1 cellular context compared by ENCODE assay signal in the genomic region with DNA sequence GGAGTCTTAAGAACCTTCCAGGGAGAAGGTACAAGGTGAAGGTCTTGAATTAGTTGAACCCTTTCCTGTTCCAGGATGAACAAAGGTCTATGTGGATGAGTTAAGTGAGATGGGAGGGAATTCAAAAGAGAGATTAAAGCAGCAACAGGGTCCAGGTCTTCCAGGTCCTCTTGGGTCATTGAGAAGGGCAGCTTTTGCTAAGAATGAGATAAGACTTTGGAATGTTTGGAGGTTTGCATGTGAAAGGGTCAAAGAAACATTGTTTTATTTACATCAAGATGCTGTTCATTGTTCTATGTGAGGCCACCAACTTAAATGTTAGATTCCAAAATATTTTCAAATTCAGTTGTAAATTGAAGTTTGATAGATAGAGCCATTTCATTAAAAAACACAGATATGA.
TF ChIP-seq lines count a peak whose summit lies in the region.

No MANE protein-coding gene starts in this region.

TF ChIP-seq in GM23338, 12 proteins besides CTCF, POLR2A, EP300 and RAD21 (continued from another document):
- TF ChIP-seq, protein P1, sequence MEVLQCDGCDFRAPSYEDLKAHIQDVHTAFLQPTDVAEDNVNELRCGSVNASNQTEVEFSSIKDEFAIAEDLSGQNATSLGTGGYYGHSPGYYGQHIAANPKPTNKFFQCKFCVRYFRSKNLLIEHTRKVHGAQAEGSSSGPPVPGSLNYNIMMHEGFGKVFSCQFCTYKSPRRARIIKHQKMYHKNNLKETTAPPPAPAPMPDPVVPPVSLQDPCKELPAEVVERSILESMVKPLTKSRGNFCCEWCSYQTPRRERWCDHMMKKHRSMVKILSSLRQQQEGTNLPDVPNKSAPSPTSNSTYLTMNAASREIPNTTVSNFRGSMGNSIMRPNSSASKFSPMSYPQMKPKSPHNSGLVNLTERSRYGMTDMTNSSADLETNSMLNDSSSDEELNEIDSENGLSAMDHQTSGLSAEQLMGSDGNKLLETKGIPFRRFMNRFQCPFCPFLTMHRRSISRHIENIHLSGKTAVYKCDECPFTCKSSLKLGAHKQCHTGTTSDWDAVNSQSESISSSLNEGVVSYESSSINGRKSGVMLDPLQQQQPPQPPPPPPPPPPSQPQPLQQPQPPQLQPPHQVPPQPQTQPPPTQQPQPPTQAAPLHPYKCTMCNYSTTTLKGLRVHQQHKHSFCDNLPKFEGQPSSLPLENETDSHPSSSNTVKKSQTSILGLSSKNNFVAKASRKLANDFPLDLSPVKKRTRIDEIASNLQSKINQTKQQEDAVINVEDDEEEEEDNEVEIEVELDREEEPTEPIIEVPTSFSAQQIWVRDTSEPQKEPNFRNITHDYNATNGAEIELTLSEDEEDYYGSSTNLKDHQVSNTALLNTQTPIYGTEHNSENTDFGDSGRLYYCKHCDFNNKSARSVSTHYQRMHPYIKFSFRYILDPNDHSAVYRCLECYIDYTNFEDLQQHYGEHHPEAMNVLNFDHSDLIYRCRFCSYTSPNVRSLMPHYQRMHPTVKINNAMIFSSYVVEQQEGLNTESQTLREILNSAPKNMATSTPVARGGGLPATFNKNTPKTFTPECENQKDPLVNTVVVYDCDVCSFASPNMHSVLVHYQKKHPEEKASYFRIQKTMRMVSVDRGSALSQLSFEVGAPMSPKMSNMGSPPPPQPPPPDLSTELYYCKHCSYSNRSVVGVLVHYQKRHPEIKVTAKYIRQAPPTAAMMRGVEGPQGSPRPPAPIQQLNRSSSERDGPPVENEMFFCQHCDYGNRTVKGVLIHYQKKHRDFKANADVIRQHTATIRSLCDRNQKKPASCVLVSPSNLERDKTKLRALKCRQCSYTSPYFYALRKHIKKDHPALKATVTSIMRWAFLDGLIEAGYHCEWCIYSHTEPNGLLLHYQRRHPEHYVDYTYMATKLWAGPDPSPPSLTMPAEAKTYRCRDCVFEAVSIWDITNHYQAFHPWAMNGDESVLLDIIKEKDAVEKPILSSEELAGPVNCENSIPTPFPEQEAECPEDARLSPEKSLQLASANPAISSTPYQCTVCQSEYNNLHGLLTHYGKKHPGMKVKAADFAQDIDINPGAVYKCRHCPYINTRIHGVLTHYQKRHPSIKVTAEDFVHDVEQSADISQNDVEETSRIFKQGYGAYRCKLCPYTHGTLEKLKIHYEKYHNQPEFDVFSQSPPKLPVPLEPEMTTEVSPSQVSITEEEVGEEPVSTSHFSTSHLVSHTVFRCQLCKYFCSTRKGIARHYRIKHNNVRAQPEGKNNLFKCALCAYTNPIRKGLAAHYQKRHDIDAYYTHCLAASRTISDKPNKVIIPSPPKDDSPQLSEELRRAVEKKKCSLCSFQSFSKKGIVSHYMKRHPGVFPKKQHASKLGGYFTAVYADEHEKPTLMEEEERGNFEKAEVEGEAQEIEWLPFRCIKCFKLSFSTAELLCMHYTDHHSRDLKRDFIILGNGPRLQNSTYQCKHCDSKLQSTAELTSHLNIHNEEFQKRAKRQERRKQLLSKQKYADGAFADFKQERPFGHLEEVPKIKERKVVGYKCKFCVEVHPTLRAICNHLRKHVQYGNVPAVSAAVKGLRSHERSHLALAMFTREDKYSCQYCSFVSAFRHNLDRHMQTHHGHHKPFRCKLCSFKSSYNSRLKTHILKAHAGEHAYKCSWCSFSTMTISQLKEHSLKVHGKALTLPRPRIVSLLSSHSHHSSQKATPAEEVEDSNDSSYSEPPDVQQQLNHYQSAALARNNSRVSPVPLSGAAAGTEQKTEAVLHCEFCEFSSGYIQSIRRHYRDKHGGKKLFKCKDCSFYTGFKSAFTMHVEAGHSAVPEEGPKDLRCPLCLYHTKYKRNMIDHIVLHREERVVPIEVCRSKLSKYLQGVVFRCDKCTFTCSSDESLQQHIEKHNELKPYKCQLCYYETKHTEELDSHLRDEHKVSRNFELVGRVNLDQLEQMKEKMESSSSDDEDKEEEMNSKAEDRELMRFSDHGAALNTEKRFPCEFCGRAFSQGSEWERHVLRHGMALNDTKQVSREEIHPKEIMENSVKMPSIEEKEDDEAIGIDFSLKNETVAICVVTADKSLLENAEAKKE (CRISPR knock-in tag; IDR thresholded peaks at IDR 0.05) = peak; percentile 97
